In the genomic region with DNA sequence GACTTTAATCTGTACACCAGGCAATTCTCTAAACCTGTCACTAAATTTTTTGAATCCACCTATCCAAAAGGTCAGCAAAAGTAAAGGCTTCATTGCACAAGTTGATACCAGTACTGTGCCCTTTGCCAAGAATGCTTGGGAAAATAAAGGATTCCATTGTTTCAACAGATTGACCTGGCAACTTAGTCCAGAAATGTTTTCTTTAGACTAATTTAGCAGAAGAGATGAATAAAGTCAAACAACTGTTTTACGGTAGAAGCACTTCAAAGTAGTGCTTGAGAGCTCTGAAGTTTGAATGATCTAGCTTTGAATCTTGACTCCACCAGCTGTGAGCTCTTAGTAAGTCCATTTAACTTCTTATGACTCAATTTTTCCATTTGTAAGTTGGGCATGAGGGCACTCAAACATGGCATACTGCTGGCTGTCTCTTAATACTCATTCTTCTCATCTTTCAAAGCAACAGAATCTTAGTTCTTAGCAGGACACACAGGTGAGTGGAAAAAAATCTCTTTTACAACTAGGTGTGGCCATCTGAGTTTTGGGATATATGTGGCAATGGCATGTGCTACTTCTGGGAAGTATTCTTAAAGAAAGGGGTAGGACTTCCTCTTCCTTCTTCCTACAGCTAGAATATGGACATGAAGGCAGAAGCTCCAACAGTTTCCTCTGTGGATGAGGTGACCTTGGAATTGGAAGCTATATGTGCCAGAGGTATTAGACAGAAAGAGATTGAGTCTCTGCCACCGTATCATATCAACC, we compare ENCODE assay signal across 15 cellular contexts. TPM values are rescaled to one million over a fixed set of nuclear protein-coding genes. Genes with fewer than 3 reads are reported as not detected.
DNase-seq lines count a peak whose midpoint lies in the region; ATAC-seq and TF ChIP-seq lines count a peak whose summit lies in the region.
"Had no signal": no experiment of that assay in that cellular context is flagged by ENCODE, and none has a peak within 500 bp of the region (broad histone marks: within the 10 kb centered on the region; RNA-seq: fewer than 3 reads in every experiment).

No MANE protein-coding gene starts in this region.

- peak; percentile 59 for ATAC-seq in left colon
- ATAC-seq in GM21619 (IDR thresholded peaks at IDR 0.05; ENCODE audit: unreplicated experiment) = no peak
- ATAC-seq in HG02870 (IDR thresholded peaks at IDR 0.05; ENCODE audit: unreplicated experiment) = no peak
- ATAC-seq: activated CD8-positive, alpha-beta T cell treated with anti-CD3 and anti-CD28 coated beads for 36 hours had no signal

- H3K36me3 Mint-ChIP-seq in MCF 10A (ENCODE audit: insufficient read depth, unreplicated experiment) = no peaks in the 10 kb centered on the region
- peaks cover 2% of the 10 kb centered on the region for H3K36me3 Mint-ChIP-seq in activated CD4-positive, alpha-beta T cell treated with anti-CD3 and anti-CD28 coated beads, Interleukin-2, amount 10 ng/mL, durations not matched to agents 24 days and 14 days (ENCODE audit: low read depth)

- peaks cover 0 to 18% (median 3%) of the 10 kb centered on the region in 4 donors for H3K4me1 ChIP-seq in stomach
- H3K4me1 ChIP-seq: testis had no signal

- TF ChIP-seq CTCF in MCF 10A (IDR thresholded peaks at IDR 0.05; ENCODE audit: unreplicated experiment) (no peak), stomach (IDR thresholded peaks at IDR 0.05) (no peak)

- TF ChIP-seq RAD21 in Ishikawa (IDR thresholded peaks at IDR 0.05; ENCODE audit: low read depth) = peak; percentile 10

- H3K4me3 Mint-ChIP-seq in MCF 10A (ENCODE audit: unreplicated experiment) = no peak overlapping the region
- H3K4me3 Mint-ChIP-seq in activated CD4-positive, alpha-beta T cell treated with anti-CD3 and anti-CD28 coated beads, Interleukin-2, amount 10 ng/mL, durations not matched to agents 24 days and 14 days = no peak overlapping the region
- H3K4me3 Mint-ChIP-seq: activated CD8-positive, alpha-beta T cell treated with anti-CD3 and anti-CD28 coated beads for 36 hours; B cell had no signal

- WGBS in stomach, 5 donors = 44 to 64% (median 57%) methylated on average over 2 of the region's 2 CpGs

- peak overlapping the region in 3 of 5 donors; percentile 60 to 72 (median 70) for H3K27ac ChIP-seq in stomach
- H3K27ac ChIP-seq: testis had no signal

- TF ChIP-seq EP300 in Ishikawa (IDR thresholded peaks at IDR 0.05; ENCODE audit: borderline replicate concordance) (peak; percentile 96), stomach (IDR thresholded peaks at IDR 0.05) (no peak)

- H3K4me3 ChIP-seq in stomach = no peak overlapping the region
- H3K4me3 ChIP-seq: testis had no signal

- no peak overlapping the region for H3K27ac Mint-ChIP-seq in MCF 10A (ENCODE audit: low read depth, unreplicated experiment)
- H3K27ac Mint-ChIP-seq in activated CD4-positive, alpha-beta T cell treated with anti-CD3 and anti-CD28 coated beads, Interleukin-2, amount 10 ng/mL, durations not matched to agents 24 days and 14 days = no peak overlapping the region
- H3K27ac Mint-ChIP-seq: activated CD8-positive, alpha-beta T cell treated with anti-CD3 and anti-CD28 coated beads for 36 hours; B cell had no signal

- POLR2A ChIA-PET in MCF 10A (lab: Yijun Ruan, JAX) = interaction anchor here (0.6 to 3.2 kb wide), 7 partner anchors 8 to 110 kb away, joined by 3 to 15 read pairs (median 4); no protein-coding TSS in a partner anchor

- no peaks in the 10 kb centered on the region for H3K36me3 ChIP-seq in stomach

- peaks cover 17% of the 10 kb centered on the region for H3K4me1 Mint-ChIP-seq in MCF 10A (ENCODE audit: insufficient read depth, unreplicated experiment)
- H3K4me1 Mint-ChIP-seq in activated CD4-positive, alpha-beta T cell treated with anti-CD3 and anti-CD28 coated beads, Interleukin-2, amount 10 ng/mL, durations not matched to agents 24 days and 14 days = peaks cover 3% of the 10 kb centered on the region

- no peaks in the 10 kb centered on the region for H3K27me3 Mint-ChIP-seq in MCF 10A (ENCODE audit: insufficient read depth, unreplicated experiment)
- H3K27me3 Mint-ChIP-seq in activated CD4-positive, alpha-beta T cell treated with anti-CD3 and anti-CD28 coated beads, Interleukin-2, amount 10 ng/mL, durations not matched to agents 24 days and 14 days = peaks cover 17% of the 10 kb centered on the region
- H3K27me3 Mint-ChIP-seq: B cell had no signal

- BruUV-seq in MCF 10A (replicated peaks; lab: Mats Ljungman, UMichigan) = no TSS peak

- intact Hi-C loops in MCF 10A (cut with micrococcal nuclease) = no loop called here
- intact Hi-C loops in left colon (cut with DNase I, micrococcal nuclease) = no loop called here
- intact Hi-C loops in stomach (cut with DNase I; ENCODE audit: low total_unique reads) = no loop called here
- intact Hi-C loops in activated CD4-positive, alpha-beta T cell treated with anti-CD3 and anti-CD28 coated beads, Interleukin-2, amount 10 ng/mL, durations not matched to agents 24 days and 14 days (cut with micrococcal nuclease) = no loop called here

- CTCF ChIA-PET in MCF 10A (lab: Yijun Ruan, JAX) = interaction anchor here (0.6 to 1.5 kb wide), 5 partner anchors 9 to 405 kb away, joined by 3 to 4 read pairs (median 3); no protein-coding TSS in a partner anchor

- H3K27me3 ChIP-seq in stomach = no peaks in the 10 kb centered on the region
- H3K27me3 ChIP-seq: testis had no signal

- H3K9me3 ChIP-seq in stomach = no peaks in the 10 kb centered on the region
- H3K9me3 ChIP-seq: testis had no signal

- H3K9me3 Mint-ChIP-seq in MCF 10A (ENCODE audit: unreplicated experiment) = no peaks in the 10 kb centered on the region
- no peaks in the 10 kb centered on the region for H3K9me3 Mint-ChIP-seq in activated CD4-positive, alpha-beta T cell treated with anti-CD3 and anti-CD28 coated beads, Interleukin-2, amount 10 ng/mL, durations not matched to agents 24 days and 14 days
- H3K9me3 Mint-ChIP-seq: activated CD8-positive, alpha-beta T cell treated with anti-CD3 and anti-CD28 coated beads for 36 hours had no signal

- no peak for TF ChIP-seq POLR2A in stomach (IDR thresholded peaks at IDR 0.05)

- peak; percentile 82 for DNase-seq in MCF 10A (ENCODE audit: unreplicated experiment)
- no peak for DNase-seq in left colon
- no peak for DNase-seq in stomach
- no peak for DNase-seq in activated CD4-positive, alpha-beta T cell treated with anti-CD3 and anti-CD28 coated beads, Interleukin-2, amount 10 ng/mL, durations not matched to agents 24 days and 14 days
- no peak for DNase-seq in GM19238 (ENCODE audit: insufficient read length, low spot score)
- DNase-seq: activated CD8-positive, alpha-beta T cell treated with anti-CD3 and anti-CD28 coated beads for 36 hours; central memory CD4-positive, alpha-beta T cell; DMS153; NCI-H2081; stimulated activated CD4-positive, alpha-beta T cell treated with anti-CD3 and anti-CD28 coated beads, Interleukin-4, amount 100 ng/mL, for 4 hours; testis had no signal

TF ChIP-seq in Ishikawa, 13 proteins besides CTCF, POLR2A, EP300 and RAD21 (continues in another document):
- TF ChIP-seq TEAD4 (IDR thresholded peaks at IDR 0.05) (no peak; the same call in 1 of the 2 replicates), CEBPB (IDR thresholded peaks at IDR 0.05) (peak; percentile 69), CREB1 (IDR thresholded peaks at IDR 0.05; ENCODE audit: low read depth) (peak; percentile 17; the same call in 1 of the 2 replicates), TCF12 (IDR thresholded peaks at IDR 0.05; ENCODE audit: low read depth) (peak; percentile 96), TAF1 (IDR thresholded peaks at IDR 0.05; ENCODE audit: low read depth) (no peak), YY1 (IDR thresholded peaks at IDR 0.05; ENCODE audit: low read depth) (0 out of 2 replicates have a peak, but pooled peaks have one; percentile 24), NFIC (IDR thresholded peaks at IDR 0.05) (peak; percentile 98), ZBTB7A (IDR thresholded peaks at IDR 0.05; ENCODE audit: low read depth) (no peak), EGR1 (IDR thresholded peaks at IDR 0.05) (no peak), FOXM1 (IDR thresholded peaks at IDR 0.05; ENCODE audit: borderline replicate concordance, low read depth) (peak; percentile 82)
- TF ChIP-seq, protein P1, sequence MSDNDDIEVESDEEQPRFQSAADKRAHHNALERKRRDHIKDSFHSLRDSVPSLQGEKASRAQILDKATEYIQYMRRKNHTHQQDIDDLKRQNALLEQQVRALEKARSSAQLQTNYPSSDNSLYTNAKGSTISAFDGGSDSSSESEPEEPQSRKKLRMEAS (IDR thresholded peaks at IDR 0.05) = peak; percentile 67
- TF ChIP-seq, protein P2, sequence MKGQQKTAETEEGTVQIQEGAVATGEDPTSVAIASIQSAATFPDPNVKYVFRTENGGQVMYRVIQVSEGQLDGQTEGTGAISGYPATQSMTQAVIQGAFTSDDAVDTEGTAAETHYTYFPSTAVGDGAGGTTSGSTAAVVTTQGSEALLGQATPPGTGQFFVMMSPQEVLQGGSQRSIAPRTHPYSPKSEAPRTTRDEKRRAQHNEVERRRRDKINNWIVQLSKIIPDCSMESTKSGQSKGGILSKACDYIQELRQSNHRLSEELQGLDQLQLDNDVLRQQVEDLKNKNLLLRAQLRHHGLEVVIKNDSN (IDR thresholded peaks at IDR 0.05) = no peak

RNA-seq across cellular contexts. Expression of a gene that starts 55.9 kb away (rescaled TPM):
- total RNA-seq in MCF 10A (2022) = 239 and 382 TPM in 2 replicates
- total RNA-seq in left colon = 100 to 1,000 TPM; 155 to 190 TPM
- total RNA-seq in stomach = 100 to 1,000 TPM in 1 of 5 donors, 10 to 100 TPM in 4; 22.0 to 140 (median 54.6) TPM
- polyA plus RNA-seq in stomach = 10 to 100 TPM; 10.0 to 23.7 (median 19.4) TPM
- 71.3 and 71.9 TPM in 2 replicates for total RNA-seq in activated CD4-positive, alpha-beta T cell treated with anti-CD3 and anti-CD28 coated beads, Interleukin-2, amount 10 ng/mL, durations not matched to agents 24 days and 14 days
